ENCODE assay signal across 21 cellular contexts in genomic region chr6:91268941-91269340, GRCh38.
"Had no signal": no experiment of that assay in that cellular context is flagged by ENCODE, and none has a peak within 500 bp of the region (broad histone marks: within the 10 kb centered on the region; RNA-seq: fewer than 3 reads in every experiment).

No MANE protein-coding gene starts in this region.

- H3K4me1 ChIP-seq: heart left ventricle, left ventricle myocardium inferior, lower lobe of right lung, parathyroid adenoma, prostate gland, right lobe of liver, spleen, stomach had no signal

- H3K9ac ChIP-seq: parathyroid adenoma had no signal

- H3K36me3 ChIP-seq: heart left ventricle, left ventricle myocardium inferior, lower lobe of right lung, prostate gland, right lobe of liver, spleen, stomach had no signal

- H3K27ac ChIP-seq: dorsolateral prefrontal cortex, heart left ventricle, left ventricle myocardium inferior, lower lobe of right lung, parathyroid adenoma, prostate gland, right lobe of liver, spleen, stomach had no signal

- H3K79me2 ChIP-seq: parathyroid adenoma had no signal

- H3K27me3 ChIP-seq: heart left ventricle, right lobe of liver, spleen, stomach had no signal

- H3K4me3 ChIP-seq: dorsolateral prefrontal cortex, heart left ventricle, left ventricle myocardium inferior, lower lobe of right lung, prostate gland, right lobe of liver, spleen, stomach had no signal

- DNase-seq: cortex of kidney; dorsolateral prefrontal cortex; effector CD8-positive, alpha-beta T cell; heart left ventricle; hippocampal formation; left ventricle myocardium inferior; lower lobe of right lung; naive B cell; occipital lobe; right lobe of liver; spleen; stimulated activated CD4-positive, alpha-beta T cell treated with anti-CD3 and anti-CD28 coated beads, Interleukin-15, amount 100 ng/mL, for 24 hours; stimulated activated CD4-positive, alpha-beta T cell treated with anti-CD3 and anti-CD28 coated beads, Interleukin-2, amount 100 ng/mL, for 24 hours; stimulated activated naive CD4-positive, alpha-beta T cell; stomach; substantia nigra had no signal

- H2AFZ ChIP-seq: parathyroid adenoma had no signal

- H3K9me3 ChIP-seq: lower lobe of right lung, prostate gland, right lobe of liver had no signal

- FAIRE-seq: frontal cortex, islet of Langerhans, urothelium cell line had no signal
